18 cellular contexts compared by ENCODE assay signal in the genomic region with DNA sequence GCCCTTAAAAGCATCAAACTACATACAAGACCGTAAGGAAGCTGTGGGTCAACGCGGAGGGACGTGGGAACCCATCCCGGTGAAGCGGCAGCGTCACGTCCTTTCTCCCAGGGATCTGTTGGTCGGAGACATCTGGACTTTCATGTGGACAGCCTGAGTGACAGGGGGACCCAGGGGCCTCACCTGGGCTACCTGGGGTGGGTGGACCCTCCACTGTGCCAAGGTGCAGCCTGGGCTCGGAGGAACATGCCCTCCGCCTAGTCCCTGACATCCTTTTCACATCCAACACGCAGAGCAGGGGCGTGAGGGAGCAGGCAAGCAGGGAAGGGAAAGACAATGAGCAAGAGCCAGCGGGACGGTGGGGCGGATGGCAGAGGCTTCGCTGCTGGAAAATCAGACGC. TPM values are rescaled to one million over a fixed set of nuclear protein-coding genes. Genes with fewer than 3 reads are reported as not detected.
"Had no signal": no experiment of that assay in that cellular context is flagged by ENCODE, and none has a peak within 500 bp of the region (broad histone marks: within the 10 kb centered on the region; RNA-seq: fewer than 3 reads in every experiment).

No MANE protein-coding gene starts in this region.

- H3K9me3 ChIP-seq: lower lobe of right lung, transverse colon had no signal

- H3K27ac Mint-ChIP-seq: activated naive CD8-positive, alpha-beta T cell had no signal

- H3K36me3 ChIP-seq: lower lobe of right lung, transverse colon had no signal

- H3K9me3 Mint-ChIP-seq: stimulated activated effector memory CD8-positive, alpha-beta T cell treated with anti-CD3 and anti-CD28 coated beads, Interleukin-12 subunit alpha, Interleukin-12 subunit beta, amount 100 ng/mL, for 72 hours had no signal

- DNase-seq: activated CD4-positive, alpha-beta T cell treated with anti-CD3 and anti-CD28 coated beads, Interleukin-2, amount 50 U/mL, for 1 hour; foreskin melanocyte; kidney glomerular epithelial cell; midbrain; naive thymus-derived CD4-positive, alpha-beta T cell; transverse colon had no signal

- H3K27ac ChIP-seq: lower lobe of right lung, skin epidermis, transverse colon had no signal

- H3K4me3 ChIP-seq: lower lobe of right lung, skin epidermis, transverse colon had no signal

- H3K4me3 Mint-ChIP-seq: activated naive CD8-positive, alpha-beta T cell; stimulated activated effector memory CD8-positive, alpha-beta T cell treated with anti-CD3 and anti-CD28 coated beads, Interleukin-12 subunit alpha, Interleukin-12 subunit beta, amount 100 ng/mL, for 72 hours had no signal

- ATAC-seq: naive thymus-derived CD4-positive, alpha-beta T cell; stimulated activated effector memory CD8-positive, alpha-beta T cell treated with anti-CD3 and anti-CD28 coated beads, Interleukin-12 subunit alpha, Interleukin-12 subunit beta, amount 100 ng/mL, for 72 hours had no signal

- H3K27me3 Mint-ChIP-seq: activated naive CD8-positive, alpha-beta T cell had no signal

- FAIRE-seq: bronchial epithelial cell, colon, endothelial cell of umbilical vein had no signal

RNA-seq across cellular contexts. Expression of a gene that starts 13.8 kb away (rescaled TPM):
- total RNA-seq: subcutaneous adipose tissue had no signal

RNA-seq across cellular contexts. Expression of a gene that starts 23.3 kb away (rescaled TPM):
- total RNA-seq: activated CD8-positive, alpha-beta memory T cell treated with anti-CD3 and anti-CD28 coated beads for 36 hours; bronchial epithelial cell; endothelial cell of umbilical vein; lower lobe of right lung; naive thymus-derived CD4-positive, alpha-beta T cell; omental fat pad; renal cortical epithelial cell; subcutaneous adipose tissue; T-helper 2 cell treated with Interferon-gamma antibody and Interleukin-4, amounts not matched to agents 100 ng/mL and 5 ng/mL, for 36 hours; transverse colon had no signal
- polyA plus RNA-seq: endothelial cell of umbilical vein; naive thymus-derived CD4-positive, alpha-beta T cell had no signal

RNA-seq across cellular contexts. Expression of a gene that starts 57.7 kb away (rescaled TPM):
- total RNA-seq: bronchial epithelial cell, endothelial cell of umbilical vein, lower lobe of right lung, subcutaneous adipose tissue had no signal
- polyA plus RNA-seq: naive thymus-derived CD4-positive, alpha-beta T cell had no signal
